Comparison of ENCODE assay signal across 22 cellular contexts in the genomic region with DNA sequence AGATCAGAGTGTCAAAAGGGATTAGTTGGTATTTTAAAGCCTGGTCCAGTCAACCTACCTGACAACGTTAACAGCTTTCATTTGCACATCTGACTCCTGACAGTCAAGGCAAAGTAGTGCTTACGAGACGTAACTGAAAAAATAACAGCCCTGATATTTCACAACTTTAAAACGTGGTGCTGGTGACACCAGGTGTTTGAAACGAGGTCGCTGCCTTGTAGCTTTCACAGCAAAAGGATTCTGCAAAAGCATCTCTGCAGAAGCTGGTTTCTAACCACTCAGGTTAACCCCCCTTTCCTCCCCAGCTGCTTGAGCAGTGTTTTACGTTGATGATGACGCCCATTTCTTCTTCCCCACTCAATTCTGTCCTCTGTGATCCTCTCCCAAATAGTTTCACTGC. TPM values are rescaled to one million over a fixed set of nuclear protein-coding genes. Genes with fewer than 3 reads are reported as not detected.
A peak's percentile ranks its signal among the peaks of the same experiment; 100 is the strongest.
DNase-seq lines count a peak whose midpoint lies in the region; ATAC-seq, FAIRE-seq and TF ChIP-seq lines count a peak whose summit lies in the region.
"Had no signal": no experiment of that assay in that cellular context is flagged by ENCODE, and none has a peak within 500 bp of the region (broad histone marks: within the 10 kb centered on the region; RNA-seq: fewer than 3 reads in every experiment).

No MANE protein-coding gene starts in this region.

- H3K9me3 ChIP-seq in pancreas (no peaks in the 10 kb centered on the region), left lung (no peaks in the 10 kb centered on the region)

- H3K36me3 Mint-ChIP-seq in activated CD8-positive, alpha-beta memory T cell treated with anti-CD3 and anti-CD28 coated beads, Interleukin-2, amount 10 ng/mL, durations not matched to agents 7 days and 5 days, result peaks cover 8% of the 10 kb centered on the region

- 46 to 55% methylated on average over 8 of the region's 8 CpGs for WGBS in pancreas, 2 donors

- ATAC-seq in activated CD8-positive, alpha-beta memory T cell treated with anti-CD3 and anti-CD28 coated beads, Interleukin-2, amount 10 ng/mL, durations not matched to agents 7 days and 5 days, result peak; percentile 33
- ATAC-seq in left lobe of liver (peak; percentile 66), pancreas (peak; percentile 55 to 80 (median 68)), left lung (no peak), HG03460 (IDR thresholded peaks at IDR 0.05; ENCODE audit: unreplicated experiment) (no peak), GM21390 (IDR thresholded peaks at IDR 0.05; ENCODE audit: unreplicated experiment) (no peak)
- ATAC-seq: CD8-positive, alpha-beta T cell; SK-N-SH treated with all-trans-retinoic acid at 6 μM for 48 hours had no signal

- no peaks in the 10 kb centered on the region for H3K36me3 ChIP-seq in pancreas
- H3K36me3 ChIP-seq in left lung, result no peaks in the 10 kb centered on the region
- H3K36me3 ChIP-seq: BLaER1 treated with 17β-estradiol and CSF1 and Interleukin-3, amounts not matched to agents 10 nM and 100 nM had no signal

- TF ChIP-seq CTCF in pancreas (IDR thresholded peaks at IDR 0.05) (no peak), left lung (IDR thresholded peaks at IDR 0.05) (no peak)

- no peak for FAIRE-seq in pancreas (lab: Jason Lieb, UNC)
- FAIRE-seq: GM12892, H54 had no signal

- peaks cover 10% of the 10 kb centered on the region for H3K4me1 Mint-ChIP-seq in activated CD8-positive, alpha-beta memory T cell treated with anti-CD3 and anti-CD28 coated beads, Interleukin-2, amount 10 ng/mL, durations not matched to agents 7 days and 5 days

- intact Hi-C loops in pancreas (cut with DNase I), result no loop called here
- intact Hi-C loops in left lung (cut with DNase I), result no loop called here

- no peak overlapping the region for H3K4me3 ChIP-seq in Jurkat, Clone E6-1 (ENCODE audit: low read length)
- H3K4me3 ChIP-seq in pancreas (no peak overlapping the region), left lung (no peak overlapping the region)
- H3K4me3 ChIP-seq: BLaER1 treated with 17β-estradiol and CSF1 and Interleukin-3, amounts not matched to agents 10 nM and 100 nM had no signal

- H3K27ac ChIP-seq in pancreas (no peak overlapping the region), left lung (no peak overlapping the region)
- H3K27ac ChIP-seq: BLaER1 treated with 17β-estradiol and CSF1 and Interleukin-3, amounts not matched to agents 10 nM and 100 nM; HL-60 had no signal

- H3K4me3 Mint-ChIP-seq in activated CD8-positive, alpha-beta memory T cell treated with anti-CD3 and anti-CD28 coated beads, Interleukin-2, amount 10 ng/mL, durations not matched to agents 7 days and 5 days, result no peak overlapping the region
- H3K4me3 Mint-ChIP-seq: CD8-positive, alpha-beta T cell; HFFc6; T-cell had no signal

- H3K4me1 ChIP-seq in pancreas, result peaks cover 0 to 10% (median 7%) of the 10 kb centered on the region in 3 donors
- H3K4me1 ChIP-seq in left lung, result no peaks in the 10 kb centered on the region
- H3K4me1 ChIP-seq: BLaER1 treated with 17β-estradiol and CSF1 and Interleukin-3, amounts not matched to agents 10 nM and 100 nM had no signal

- CTCF ChIA-PET in activated CD8-positive, alpha-beta memory T cell treated with anti-CD3 and anti-CD28 coated beads, Interleukin-2, amount 10 ng/mL, durations not matched to agents 7 days and 5 days (lab: Charles Lee), result interaction anchor here (0.9 to 1.6 kb wide), 3 partner anchors 10 to 909 kb away, joined by 3 to 5 read pairs (median 4); a partner anchor contains a TSS

- no peaks in the 10 kb centered on the region for H3K27me3 Mint-ChIP-seq in activated CD8-positive, alpha-beta memory T cell treated with anti-CD3 and anti-CD28 coated beads, Interleukin-2, amount 10 ng/mL, durations not matched to agents 7 days and 5 days
- H3K27me3 Mint-ChIP-seq: T-cell had no signal

- no peak for DNase-seq in activated CD8-positive, alpha-beta memory T cell treated with anti-CD3 and anti-CD28 coated beads, Interleukin-2, amount 10 ng/mL, durations not matched to agents 7 days and 5 days
- no peak for DNase-seq in activated CD8-positive, alpha-beta memory T cell treated with anti-CD3 and anti-CD28 coated beads, Interleukin-2, amount 50 U/mL, for 4 hours
- DNase-seq in Jurkat, Clone E6-1 (ENCODE audit: low read depth, low spot score), result peak; percentile 59
- DNase-seq in left lobe of liver (ENCODE audit: low spot score), result no peak
- no peak for DNase-seq in pancreas
- DNase-seq in left lung, result no peak
- DNase-seq: Calu3; CD8-positive, alpha-beta T cell; EL; HFFc6; NCI-H1694 treated with DMSO at 0.1 percent for 48 hours; NCI-H345; NCI-H526; SHP77 treated with DMSO at 0.1 percent for 48 hours; T-cell had no signal

- peaks cover 2% of the 10 kb centered on the region for H3K9me3 Mint-ChIP-seq in activated CD8-positive, alpha-beta memory T cell treated with anti-CD3 and anti-CD28 coated beads, Interleukin-2, amount 10 ng/mL, durations not matched to agents 7 days and 5 days (ENCODE audit: low read depth)
- H3K9me3 Mint-ChIP-seq: CD8-positive, alpha-beta T cell; HFFc6 had no signal

- no peak overlapping the region for H3K27ac Mint-ChIP-seq in activated CD8-positive, alpha-beta memory T cell treated with anti-CD3 and anti-CD28 coated beads, Interleukin-2, amount 10 ng/mL, durations not matched to agents 7 days and 5 days
- H3K27ac Mint-ChIP-seq: CD8-positive, alpha-beta T cell; HFFc6; T-cell had no signal

- no peaks in the 10 kb centered on the region for H3K27me3 ChIP-seq in pancreas
- H3K27me3 ChIP-seq in left lung, result no peaks in the 10 kb centered on the region
- H3K27me3 ChIP-seq: BLaER1 treated with 17β-estradiol and CSF1 and Interleukin-3, amounts not matched to agents 10 nM and 100 nM had no signal

RNA-seq across cellular contexts. Expression of a gene that starts 23.3 kb away (rescaled TPM):
- total RNA-seq in activated CD8-positive, alpha-beta memory T cell treated with anti-CD3 and anti-CD28 coated beads, Interleukin-2, amount 10 ng/mL, durations not matched to agents 7 days and 5 days, result 1 to 10 TPM; 5.0 to 5.3 TPM
- 2.4 TPM for polyA plus RNA-seq in Jurkat, Clone E6-1 (2012; ENCODE audit: insufficient read depth, insufficient read length)
- total RNA-seq in left lobe of liver (9.6 TPM), pancreas (1 to 10 TPM; 5.1 to 7.0 (median 6.4) TPM), left lung (1 to 10 TPM; 4.3 to 6.3 TPM)
- 1 to 10 TPM; 1.6 to 1.7 TPM for polyA plus RNA-seq in pancreas

Comparison
In these comparisons a context has a peak if more than half of its experiments do, and no peak if none do; other contexts are left out.
1. ATAC-seq: peak in activated CD8-positive, alpha-beta memory T cell treated with anti-CD3 and anti-CD28 coated beads, Interleukin-2, amount 10 ng/mL, durations not matched to agents 7 days and 5 days (single experiment), left lobe of liver (single experiment) and pancreas (4 of 4); none in left lung (single experiment), HG03460 (single experiment) and GM21390 (single experiment).